Comparison of ENCODE assay signal across 12 cellular contexts in genomic region chr2:63654959-63655358, GRCh38.
DNase-seq lines count a peak whose midpoint lies in the region; ATAC-seq lines count a peak whose summit lies in the region.
"Had no signal": no experiment of that assay in that cellular context is flagged by ENCODE, and none has a peak within 500 bp of the region (broad histone marks: within the 10 kb centered on the region; RNA-seq: fewer than 3 reads in every experiment).

No MANE protein-coding gene starts in this region.

- peaks cover 27% of the 10 kb centered on the region for H3K4me1 ChIP-seq in GM23248 (ENCODE audit: insufficient read depth)
- H3K4me1 ChIP-seq: vagina had no signal

- H3K4me3 ChIP-seq in GM23248: no peak overlapping the region
- H3K4me3 ChIP-seq: vagina had no signal

- no peaks in the 10 kb centered on the region for H3K9me3 Mint-ChIP-seq in activated T-helper 1 cell treated with anti-CD3 and anti-CD28 coated beads, Interleukin-12 subunit alpha, Interleukin-12 subunit beta, Interleukin-2, Interleukin-4 antibody, amounts not matched to agents 30 ng/mL and 10 ng/mL and 1 ng/mL, durations not matched to agents 14 hours and 24 hours and 36 hours
- H3K9me3 Mint-ChIP-seq: dendritic cell treated with granulocyte-macrophage colony-stimulating factor and Interleukin-4, amounts not matched to agents 40 ng/mL and 50 ng/mL, for 4 days; natural killer cell treated with Interleukin-12 subunit alpha and Interleukin-12 subunit beta and Interleukin-15 and Interleukin-18, amount 100 ng/mL, for 72 hours had no signal

- no peak overlapping the region for H3K4me3 Mint-ChIP-seq in activated T-helper 1 cell treated with anti-CD3 and anti-CD28 coated beads, Interleukin-12 subunit alpha, Interleukin-12 subunit beta, Interleukin-2, Interleukin-4 antibody, amounts not matched to agents 30 ng/mL and 10 ng/mL and 1 ng/mL, durations not matched to agents 14 hours and 24 hours and 36 hours
- H3K4me3 Mint-ChIP-seq: dendritic cell treated with granulocyte-macrophage colony-stimulating factor and Interleukin-4, amounts not matched to agents 40 ng/mL and 50 ng/mL, for 4 days; natural killer cell treated with Interleukin-12 subunit alpha and Interleukin-12 subunit beta and Interleukin-15 and Interleukin-18, amount 100 ng/mL, for 72 hours had no signal

- no peak overlapping the region for H3K9ac ChIP-seq in GM23248

- no peaks in the 10 kb centered on the region for H3K9me2 ChIP-seq in GM23248 (ENCODE audit: insufficient read depth)

- WGBS in GM23248 (ENCODE audit: low coverage in 1 of 2, low lambda C conversion rate in 2 of 2, missing lambda C conversion rate in 2 of 2), 2 experiments: 14 to 21% methylated on average over 1 of the region's 1 CpG

- no peak overlapping the region for H3K4me2 ChIP-seq in GM23248 (ENCODE audit: unreplicated experiment)

- no peaks in the 10 kb centered on the region for H3K79me2 ChIP-seq in GM23248 (ENCODE audit: insufficient read depth)

- no peaks in the 10 kb centered on the region for H3K36me3 Mint-ChIP-seq in activated T-helper 1 cell treated with anti-CD3 and anti-CD28 coated beads, Interleukin-12 subunit alpha, Interleukin-12 subunit beta, Interleukin-2, Interleukin-4 antibody, amounts not matched to agents 30 ng/mL and 10 ng/mL and 1 ng/mL, durations not matched to agents 14 hours and 24 hours and 36 hours (ENCODE audit: low read depth)
- H3K36me3 Mint-ChIP-seq: natural killer cell treated with Interleukin-12 subunit alpha and Interleukin-12 subunit beta and Interleukin-15 and Interleukin-18, amount 100 ng/mL, for 72 hours had no signal

- in situ Hi-C loops in GM23248 (cut with MboI): no loop called here

- H3F3A ChIP-seq in GM23248 (ENCODE audit: insufficient read depth): 0 out of 2 replicates have a peak, but pooled peaks cover under 1% of the 10 kb centered on the region

- no peaks in the 10 kb centered on the region for H3K27me3 ChIP-seq in GM23248 (replicated peaks; ENCODE audit: insufficient read depth)
- H3K27me3 ChIP-seq: vagina had no signal

- H3K36me3 ChIP-seq in GM23248 (ENCODE audit: low read depth): no peaks in the 10 kb centered on the region
- H3K36me3 ChIP-seq: vagina had no signal

- no peaks in the 10 kb centered on the region for H3K9me3 ChIP-seq in GM23248 (ENCODE audit: low read depth)
- H3K9me3 ChIP-seq: vagina had no signal

- intact Hi-C loops in activated T-helper 1 cell treated with anti-CD3 and anti-CD28 coated beads, Interleukin-12 subunit alpha, Interleukin-12 subunit beta, Interleukin-2, Interleukin-4 antibody, amounts not matched to agents 30 ng/mL and 10 ng/mL and 1 ng/mL, durations not matched to agents 14 hours and 24 hours and 36 hours (cut with micrococcal nuclease): no loop called here

- no peaks in the 10 kb centered on the region for H4K20me1 ChIP-seq in GM23248 (ENCODE audit: insufficient read depth)

- ATAC-seq in HG02588 (IDR thresholded peaks at IDR 0.05; ENCODE audit: unreplicated experiment): no peak

- no peak overlapping the region for H3K27ac ChIP-seq in GM23248
- H3K27ac ChIP-seq: vagina had no signal

- no peak overlapping the region for H3K27ac Mint-ChIP-seq in activated T-helper 1 cell treated with anti-CD3 and anti-CD28 coated beads, Interleukin-12 subunit alpha, Interleukin-12 subunit beta, Interleukin-2, Interleukin-4 antibody, amounts not matched to agents 30 ng/mL and 10 ng/mL and 1 ng/mL, durations not matched to agents 14 hours and 24 hours and 36 hours
- H3K27ac Mint-ChIP-seq: dendritic cell treated with granulocyte-macrophage colony-stimulating factor and Interleukin-4, amounts not matched to agents 40 ng/mL and 50 ng/mL, for 4 days; natural killer cell treated with Interleukin-12 subunit alpha and Interleukin-12 subunit beta and Interleukin-15 and Interleukin-18, amount 100 ng/mL, for 72 hours had no signal

- DNase-seq in activated T-cell treated with anti-CD3 and anti-CD28 coated beads for 24 hours (ENCODE audit: low read depth): peak; percentile 3
- DNase-seq in activated T-cell treated with anti-CD3 and anti-CD28 coated beads for 4 hours: no peak
- DNase-seq in GM23248: peak; percentile 77
- peak; percentile 48 for DNase-seq in RKO (ENCODE audit: low spot score)
- DNase-seq in stimulated activated CD8-positive, alpha-beta memory T cell treated with anti-CD3 and anti-CD28 coated beads, Interleukin-2, amount 100 ng/mL, for 48 hours (ENCODE audit: low read depth in 2 of 2): peak; percentile 2 to 4
- no peak for DNase-seq in superior temporal gyrus (ENCODE audit: extremely low spot score)
- DNase-seq in activated T-helper 1 cell treated with anti-CD3 and anti-CD28 coated beads, Interleukin-12 subunit alpha, Interleukin-12 subunit beta, Interleukin-2, Interleukin-4 antibody, amounts not matched to agents 30 ng/mL and 10 ng/mL and 1 ng/mL, durations not matched to agents 14 hours and 24 hours and 36 hours (ENCODE audit: low spot score): no peak
- DNase-seq: NCI-H1105 had no signal

- H3K4me1 Mint-ChIP-seq in activated T-helper 1 cell treated with anti-CD3 and anti-CD28 coated beads, Interleukin-12 subunit alpha, Interleukin-12 subunit beta, Interleukin-2, Interleukin-4 antibody, amounts not matched to agents 30 ng/mL and 10 ng/mL and 1 ng/mL, durations not matched to agents 14 hours and 24 hours and 36 hours (ENCODE audit: low read depth): no peaks in the 10 kb centered on the region

- H3K27me3 Mint-ChIP-seq in activated T-helper 1 cell treated with anti-CD3 and anti-CD28 coated beads, Interleukin-12 subunit alpha, Interleukin-12 subunit beta, Interleukin-2, Interleukin-4 antibody, amounts not matched to agents 30 ng/mL and 10 ng/mL and 1 ng/mL, durations not matched to agents 14 hours and 24 hours and 36 hours (ENCODE audit: insufficient read depth): peaks cover 4% of the 10 kb centered on the region
- H3K27me3 Mint-ChIP-seq: dendritic cell treated with granulocyte-macrophage colony-stimulating factor and Interleukin-4, amounts not matched to agents 40 ng/mL and 50 ng/mL, for 4 days had no signal

- H2AFZ ChIP-seq in GM23248: no peak overlapping the region

Comparison
In these comparisons a context has a peak if more than half of its experiments do, and no peak if none do; other contexts are left out.
1. DNase-seq: peak in activated T-cell treated with anti-CD3 and anti-CD28 coated beads for 24 hours (single experiment), GM23248 (single experiment), RKO (single experiment) and stimulated activated CD8-positive, alpha-beta memory T cell treated with anti-CD3 and anti-CD28 coated beads, Interleukin-2, amount 100 ng/mL, for 48 hours (2 of 2); none in activated T-cell treated with anti-CD3 and anti-CD28 coated beads for 4 hours (single experiment), superior temporal gyrus (single experiment) and activated T-helper 1 cell treated with anti-CD3 and anti-CD28 coated beads, Interleukin-12 subunit alpha, Interleukin-12 subunit beta, Interleukin-2, Interleukin-4 antibody, amounts not matched to agents 30 ng/mL and 10 ng/mL and 1 ng/mL, durations not matched to agents 14 hours and 24 hours and 36 hours (single experiment).